ENCODE assay signal across 16 cellular contexts in the genomic region with DNA sequence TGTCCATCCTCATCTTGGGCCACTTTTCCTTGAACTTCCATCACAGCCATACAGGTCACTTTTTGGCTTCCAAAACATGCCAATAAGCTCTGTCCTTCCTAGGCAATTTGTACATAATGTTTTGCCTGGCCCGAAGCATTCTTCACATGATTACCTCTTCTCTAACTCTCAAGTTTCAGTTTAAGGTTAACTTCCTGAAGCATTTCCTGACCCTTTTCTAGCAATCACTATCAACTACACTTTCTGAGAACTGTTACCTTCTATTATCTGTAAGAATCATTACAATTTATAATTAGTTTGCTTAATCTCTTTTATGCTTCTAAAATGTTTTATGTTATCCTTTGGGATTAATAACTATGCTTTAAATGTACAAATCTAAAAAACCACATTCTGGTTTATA.
DNase-seq lines count a peak whose midpoint lies in the region; ATAC-seq lines count a peak whose summit lies in the region.
"Had no signal": no experiment of that assay in that cellular context is flagged by ENCODE, and none has a peak within 500 bp of the region (broad histone marks: within the 10 kb centered on the region; RNA-seq: fewer than 3 reads in every experiment).

No MANE protein-coding gene starts in this region.

- H3K9me3 Mint-ChIP-seq in activated naive CD4-positive, alpha-beta T cell treated with anti-CD3 and anti-CD28 coated beads, Interleukin-2, amount 10 ng/mL, durations not matched to agents 7 days and 5 days, result no peaks in the 10 kb centered on the region
- H3K9me3 Mint-ChIP-seq in T-helper 1 cell treated with Interleukin-12 subunit alpha and Interleukin-12 subunit beta and Interleukin-4 antibody, amounts not matched to agents 30 μg/mL and 1 μg/mL, for 36 hours, result no peaks in the 10 kb centered on the region
- H3K9me3 Mint-ChIP-seq in stimulated activated effector memory CD8-positive, alpha-beta T cell treated with anti-CD3 and anti-CD28 coated beads, Interleukin-12 subunit alpha, Interleukin-12 subunit beta, amount 100 ng/mL, for 72 hours, result no peaks in the 10 kb centered on the region
- H3K9me3 Mint-ChIP-seq: CD14-positive monocyte; stimulated activated naive CD8-positive, alpha-beta T cell treated with anti-CD3 and anti-CD28 coated beads, Interleukin-15, Interleukin-2, amounts not matched to agents 100 ng/mL and 50 ng/mL, for 24 hours had no signal

- no peak for DNase-seq in activated naive CD4-positive, alpha-beta T cell treated with anti-CD3 and anti-CD28 coated beads, Interleukin-2, amount 10 ng/mL, durations not matched to agents 7 days and 5 days
- DNase-seq in activated naive CD4-positive, alpha-beta T cell treated with Interleukin-2 at 50 U/mL for 16 hours, result no peak
- DNase-seq in stimulated activated effector memory CD8-positive, alpha-beta T cell treated with anti-CD3 and anti-CD28 coated beads, Interleukin-12 subunit alpha, Interleukin-12 subunit beta, amount 100 ng/mL, for 72 hours (ENCODE audit: low spot score in 2 of 2), result no peak
- DNase-seq in SHP77 treated with DMSO at 0.1 percent for 48 hours (lab: John Stamatoyannopoulos, UW) (no peak), NCI-H2107 (lab: John Stamatoyannopoulos, UW) (no peak), ureter (ENCODE audit: low spot score) (no peak)
- DNase-seq: DMS79 treated with DMSO at 0.1 percent for 48 hours, glutamatergic neuron, NCI-H187, NCI-H446 treated with DMSO at 0.1 percent for 48 hours, trophoblast cell had no signal

- peak overlapping the region; percentile 33 for H3K4me3 Mint-ChIP-seq in activated naive CD4-positive, alpha-beta T cell treated with anti-CD3 and anti-CD28 coated beads, Interleukin-2, amount 10 ng/mL, durations not matched to agents 7 days and 5 days
- H3K4me3 Mint-ChIP-seq in T-helper 1 cell treated with Interleukin-12 subunit alpha and Interleukin-12 subunit beta and Interleukin-4 antibody, amounts not matched to agents 30 μg/mL and 1 μg/mL, for 36 hours, result peak overlapping the region; percentile 74
- H3K4me3 Mint-ChIP-seq in stimulated activated effector memory CD8-positive, alpha-beta T cell treated with anti-CD3 and anti-CD28 coated beads, Interleukin-12 subunit alpha, Interleukin-12 subunit beta, amount 100 ng/mL, for 72 hours, result peak overlapping the region; percentile 14
- H3K4me3 Mint-ChIP-seq: CD14-positive monocyte; stimulated activated naive CD8-positive, alpha-beta T cell treated with anti-CD3 and anti-CD28 coated beads, Interleukin-15, Interleukin-2, amounts not matched to agents 100 ng/mL and 50 ng/mL, for 24 hours had no signal

- peaks cover 21% of the 10 kb centered on the region for H3K4me1 Mint-ChIP-seq in activated naive CD4-positive, alpha-beta T cell treated with anti-CD3 and anti-CD28 coated beads, Interleukin-2, amount 10 ng/mL, durations not matched to agents 7 days and 5 days
- peaks cover 15% of the 10 kb centered on the region for H3K4me1 Mint-ChIP-seq in T-helper 1 cell treated with Interleukin-12 subunit alpha and Interleukin-12 subunit beta and Interleukin-4 antibody, amounts not matched to agents 30 μg/mL and 1 μg/mL, for 36 hours (ENCODE audit: low read depth)
- peaks cover 20% of the 10 kb centered on the region for H3K4me1 Mint-ChIP-seq in stimulated activated effector memory CD8-positive, alpha-beta T cell treated with anti-CD3 and anti-CD28 coated beads, Interleukin-12 subunit alpha, Interleukin-12 subunit beta, amount 100 ng/mL, for 72 hours
- H3K4me1 Mint-ChIP-seq: CD14-positive monocyte had no signal

- CTCF ChIA-PET in activated naive CD4-positive, alpha-beta T cell treated with anti-CD3 and anti-CD28 coated beads, Interleukin-2, amount 10 ng/mL, durations not matched to agents 7 days and 5 days (lab: Charles Lee), result interaction anchor here (0.6 kb wide), 1 partner anchor 40 kb away, joined by 4 read pairs; no protein-coding TSS in a partner anchor

- ATAC-seq in stimulated activated effector memory CD8-positive, alpha-beta T cell treated with anti-CD3 and anti-CD28 coated beads, Interleukin-12 subunit alpha, Interleukin-12 subunit beta, amount 100 ng/mL, for 72 hours, result no peak
- ATAC-seq: sciatic nerve had no signal

- peak overlapping the region; percentile 39 for H3K27ac ChIP-seq in cingulate gyrus (ENCODE audit: low read depth, low read length)

- no peaks in the 10 kb centered on the region for H3K27me3 Mint-ChIP-seq in activated naive CD4-positive, alpha-beta T cell treated with anti-CD3 and anti-CD28 coated beads, Interleukin-2, amount 10 ng/mL, durations not matched to agents 7 days and 5 days
- no peaks in the 10 kb centered on the region for H3K27me3 Mint-ChIP-seq in T-helper 1 cell treated with Interleukin-12 subunit alpha and Interleukin-12 subunit beta and Interleukin-4 antibody, amounts not matched to agents 30 μg/mL and 1 μg/mL, for 36 hours (ENCODE audit: low read depth)
- H3K27me3 Mint-ChIP-seq: stimulated activated naive CD8-positive, alpha-beta T cell treated with anti-CD3 and anti-CD28 coated beads, Interleukin-15, Interleukin-2, amounts not matched to agents 100 ng/mL and 50 ng/mL, for 24 hours had no signal

- H3K27ac Mint-ChIP-seq in activated naive CD4-positive, alpha-beta T cell treated with anti-CD3 and anti-CD28 coated beads, Interleukin-2, amount 10 ng/mL, durations not matched to agents 7 days and 5 days, result peak overlapping the region; percentile 88
- H3K27ac Mint-ChIP-seq in T-helper 1 cell treated with Interleukin-12 subunit alpha and Interleukin-12 subunit beta and Interleukin-4 antibody, amounts not matched to agents 30 μg/mL and 1 μg/mL, for 36 hours, result peak overlapping the region; percentile 73
- H3K27ac Mint-ChIP-seq in stimulated activated effector memory CD8-positive, alpha-beta T cell treated with anti-CD3 and anti-CD28 coated beads, Interleukin-12 subunit alpha, Interleukin-12 subunit beta, amount 100 ng/mL, for 72 hours, result peak overlapping the region; percentile 72
- H3K27ac Mint-ChIP-seq: CD14-positive monocyte; stimulated activated naive CD8-positive, alpha-beta T cell treated with anti-CD3 and anti-CD28 coated beads, Interleukin-15, Interleukin-2, amounts not matched to agents 100 ng/mL and 50 ng/mL, for 24 hours had no signal

- peaks cover 48% of the 10 kb centered on the region for H3K36me3 Mint-ChIP-seq in activated naive CD4-positive, alpha-beta T cell treated with anti-CD3 and anti-CD28 coated beads, Interleukin-2, amount 10 ng/mL, durations not matched to agents 7 days and 5 days
- H3K36me3 Mint-ChIP-seq in T-helper 1 cell treated with Interleukin-12 subunit alpha and Interleukin-12 subunit beta and Interleukin-4 antibody, amounts not matched to agents 30 μg/mL and 1 μg/mL, for 36 hours (ENCODE audit: low read depth), result peaks cover 26% of the 10 kb centered on the region
- peaks cover 92% of the 10 kb centered on the region for H3K36me3 Mint-ChIP-seq in stimulated activated effector memory CD8-positive, alpha-beta T cell treated with anti-CD3 and anti-CD28 coated beads, Interleukin-12 subunit alpha, Interleukin-12 subunit beta, amount 100 ng/mL, for 72 hours

Comparison
In these comparisons a context has a peak if more than half of its experiments do, and no peak if none do; other contexts are left out.
1. H3K4me3 Mint-ChIP-seq: peak in every context shown above with its lines; median percentile 74 in T-helper 1 cell treated with Interleukin-12 subunit alpha and Interleukin-12 subunit beta and Interleukin-4 antibody, amounts not matched to agents 30 μg/mL and 1 μg/mL, for 36 hours; 33 in activated naive CD4-positive, alpha-beta T cell treated with anti-CD3 and anti-CD28 coated beads, Interleukin-2, amount 10 ng/mL, durations not matched to agents 7 days and 5 days; 14 in stimulated activated effector memory CD8-positive, alpha-beta T cell treated with anti-CD3 and anti-CD28 coated beads, Interleukin-12 subunit alpha, Interleukin-12 subunit beta, amount 100 ng/mL, for 72 hours.